In genomic region chr3:48636149-48636548, GRCh38 we compare ENCODE assay signal across 7 cellular contexts. TPM values are rescaled to one million over a fixed set of nuclear protein-coding genes. Genes with fewer than 3 reads are reported as not detected.
DNase-seq lines count a peak whose midpoint lies in the region; ATAC-seq lines count a peak whose summit lies in the region.

No MANE protein-coding gene starts in this region.

- H3K36me3 ChIP-seq in HUES64 (ENCODE audit: insufficient read depth, low read length): peaks cover 47% of the 10 kb centered on the region

- peaks cover 22% of the 10 kb centered on the region for H3K4me1 ChIP-seq in HUES64 (ENCODE audit: insufficient read depth, low read length)

- no peaks in the 10 kb centered on the region for H3K9me3 Mint-ChIP-seq in activated naive CD8-positive, alpha-beta T cell treated with anti-CD3 and anti-CD28 coated beads for 36 hours
- no peaks in the 10 kb centered on the region for H3K9me3 Mint-ChIP-seq in immature natural killer cell
- H3K9me3 Mint-ChIP-seq in stimulated activated naive CD8-positive, alpha-beta T cell treated with anti-CD3 and anti-CD28 coated beads, Interleukin-15, amount 100 ng/mL, for 72 hours: no peaks in the 10 kb centered on the region

- peak overlapping the region; percentile 86 for H3K4me3 Mint-ChIP-seq in activated naive CD8-positive, alpha-beta T cell treated with anti-CD3 and anti-CD28 coated beads for 36 hours
- H3K4me3 Mint-ChIP-seq in immature natural killer cell: peak overlapping the region; percentile 86 to 92 (median 91)
- H3K4me3 Mint-ChIP-seq in stimulated activated naive CD8-positive, alpha-beta T cell treated with anti-CD3 and anti-CD28 coated beads, Interleukin-15, amount 100 ng/mL, for 72 hours: peak overlapping the region; percentile 95

- 12% methylated on average over 8 of the region's 8 CpGs for WGBS in HUES64

- no peaks in the 10 kb centered on the region for H3K27me3 ChIP-seq in HUES64 (ENCODE audit: insufficient read depth, low read length)

- no peak overlapping the region for H3K27ac Mint-ChIP-seq in activated naive CD8-positive, alpha-beta T cell treated with anti-CD3 and anti-CD28 coated beads for 36 hours
- H3K27ac Mint-ChIP-seq in immature natural killer cell: peak overlapping the region in 5 of 6 donors; percentile 39 to 84 (median 72)
- H3K27ac Mint-ChIP-seq in stimulated activated naive CD8-positive, alpha-beta T cell treated with anti-CD3 and anti-CD28 coated beads, Interleukin-15, amount 100 ng/mL, for 72 hours: no peak overlapping the region

- H3K27me3 Mint-ChIP-seq in activated naive CD8-positive, alpha-beta T cell treated with anti-CD3 and anti-CD28 coated beads for 36 hours: no peaks in the 10 kb centered on the region
- H3K27me3 Mint-ChIP-seq in immature natural killer cell (ENCODE audit: low read depth in 3 of 3): peaks cover 0 to 3% (median 0%) of the 10 kb centered on the region in 3 donors
- no peaks in the 10 kb centered on the region for H3K27me3 Mint-ChIP-seq in stimulated activated naive CD8-positive, alpha-beta T cell treated with anti-CD3 and anti-CD28 coated beads, Interleukin-15, amount 100 ng/mL, for 72 hours

- H3K27ac ChIP-seq in HUES64 (ENCODE audit: low read depth, low read length): peak overlapping the region; percentile 79

- ATAC-seq in stimulated activated naive CD8-positive, alpha-beta T cell treated with anti-CD3 and anti-CD28 coated beads, Interleukin-15, amount 100 ng/mL, for 72 hours: no peak

- peak overlapping the region; percentile 67 for H3K9ac ChIP-seq in HUES64 (ENCODE audit: low read depth, low read length)

- H3K4me3 ChIP-seq in HUES64 (ENCODE audit: low read length): peak overlapping the region; percentile 87

- no peak for DNase-seq in activated naive CD8-positive, alpha-beta T cell treated with anti-CD3 and anti-CD28 coated beads for 36 hours
- no peak for DNase-seq in immature natural killer cell
- DNase-seq in stimulated activated naive CD8-positive, alpha-beta T cell treated with anti-CD3 and anti-CD28 coated beads, Interleukin-15, amount 100 ng/mL, for 72 hours: no peak
- no peak for DNase-seq in COLO668 (lab: John Stamatoyannopoulos, UW; ENCODE audit: unreplicated experiment)
- no peak for DNase-seq in GOT3 (lab: John Stamatoyannopoulos, UW)
- DNase-seq in NCI-H146 (lab: John Stamatoyannopoulos, UW): no peak

- H3K4me1 Mint-ChIP-seq in activated naive CD8-positive, alpha-beta T cell treated with anti-CD3 and anti-CD28 coated beads for 36 hours: peaks cover 23% of the 10 kb centered on the region
- H3K4me1 Mint-ChIP-seq in immature natural killer cell: peaks cover 25 to 27% of the 10 kb centered on the region in 2 donors
- peaks cover 36% of the 10 kb centered on the region for H3K4me1 Mint-ChIP-seq in stimulated activated naive CD8-positive, alpha-beta T cell treated with anti-CD3 and anti-CD28 coated beads, Interleukin-15, amount 100 ng/mL, for 72 hours

- H3K9me3 ChIP-seq in HUES64 (ENCODE audit: insufficient read depth, low read depth, low read length): no peaks in the 10 kb centered on the region

- peaks cover 3% of the 10 kb centered on the region for H3K36me3 Mint-ChIP-seq in activated naive CD8-positive, alpha-beta T cell treated with anti-CD3 and anti-CD28 coated beads for 36 hours
- H3K36me3 Mint-ChIP-seq in immature natural killer cell: peaks cover 0 to 4% (median 0%) of the 10 kb centered on the region in 3 donors

RNA-seq across cellular contexts. Expression of gene SLC26A6, which starts 0.9 kb away (rescaled TPM):
- polyA plus RNA-seq in HUES64 (2013, experiment 1 of 2): 42.0 TPM
- 40.4 TPM for polyA plus RNA-seq in HUES64 (2013, experiment 2 of 2)
- total RNA-seq in activated naive CD8-positive, alpha-beta T cell treated with anti-CD3 and anti-CD28 coated beads for 36 hours: 10 to 100 TPM; 16.6 to 18.4 TPM
- 1 to 10 TPM; 2.2 to 7.8 (median 5.1) TPM for polyA plus RNA-seq in immature natural killer cell

RNA-seq across cellular contexts. Expression of gene TMEM89, which starts 14.6 kb away (rescaled TPM):
- polyA plus RNA-seq in HUES64 (2013, experiment 1 of 2): not detected
- polyA plus RNA-seq in HUES64 (2013, experiment 2 of 2): not detected
- total RNA-seq in activated naive CD8-positive, alpha-beta T cell treated with anti-CD3 and anti-CD28 coated beads for 36 hours: not detected
- not detected for polyA plus RNA-seq in immature natural killer cell

RNA-seq across cellular contexts. Expression of gene CELSR3, which starts 26.5 kb away (rescaled TPM):
- 10.1 TPM for polyA plus RNA-seq in HUES64 (2013, experiment 1 of 2)
- 12.7 TPM for polyA plus RNA-seq in HUES64 (2013, experiment 2 of 2)
- total RNA-seq in activated naive CD8-positive, alpha-beta T cell treated with anti-CD3 and anti-CD28 coated beads for 36 hours: 10 to 100 TPM; 18.2 to 18.6 TPM
- polyA plus RNA-seq in immature natural killer cell: under 1 TPM in 2 of 3 donors, not detected in 1; 0.46 to 0.48 TPM

RNA-seq across cellular contexts. Expression of gene UQCRC1, which starts 26.7 kb away (rescaled TPM):
- polyA plus RNA-seq in HUES64 (2013, experiment 1 of 2): 272 TPM
- polyA plus RNA-seq in HUES64 (2013, experiment 2 of 2): 246 TPM
- total RNA-seq in activated naive CD8-positive, alpha-beta T cell treated with anti-CD3 and anti-CD28 coated beads for 36 hours: 100 to 1,000 TPM; 193 to 209 TPM
- 100 to 1,000 TPM; 189 to 544 (median 231) TPM for polyA plus RNA-seq in immature natural killer cell

RNA-seq across cellular contexts. Expression of gene COL7A1, which starts 41.0 kb away (rescaled TPM):
- 5.3 TPM for polyA plus RNA-seq in HUES64 (2013, experiment 1 of 2)
- polyA plus RNA-seq in HUES64 (2013, experiment 2 of 2): 9.4 TPM
- 1 to 10 TPM; 1.4 to 1.8 TPM for total RNA-seq in activated naive CD8-positive, alpha-beta T cell treated with anti-CD3 and anti-CD28 coated beads for 36 hours
- polyA plus RNA-seq in immature natural killer cell: not detected

Comparison
In these comparisons a context has a peak if more than half of its experiments do, and no peak if none do; other contexts are left out.
1. H3K27ac Mint-ChIP-seq: peak in immature natural killer cell (5 of 6); none in activated naive CD8-positive, alpha-beta T cell treated with anti-CD3 and anti-CD28 coated beads for 36 hours (single experiment) and stimulated activated naive CD8-positive, alpha-beta T cell treated with anti-CD3 and anti-CD28 coated beads, Interleukin-15, amount 100 ng/mL, for 72 hours (0 of 2).
2. Peak in every context shown above with its lines, with median percentiles within 50 percentile points of each other: H3K4me3 Mint-ChIP-seq.